ENCODE assay signal across 8 cellular contexts in genomic region chr21:45403825-45404725, GRCh38. TPM values are rescaled to one million over a fixed set of nuclear protein-coding genes. Genes with fewer than 3 reads are reported as not detected.
A peak's percentile ranks its signal among the peaks of the same experiment; 100 is the strongest.
DNase-seq lines count a peak whose midpoint lies in the region; ATAC-seq and TF ChIP-seq lines count a peak whose summit lies in the region.

No MANE protein-coding gene starts in this region.

- no peaks in the 10 kb centered on the region for H3K9me3 ChIP-seq in CD4-positive, alpha-beta T cell (ENCODE audit: control insufficient read depth, low read length)
- H3K9me3 ChIP-seq in Panc1 (ENCODE audit: control insufficient read depth, insufficient read depth, low read depth, low read length): peaks cover 11% of the 10 kb centered on the region; the same call in 1 of the 2 replicates

- H3K36me3 ChIP-seq in Panc1 (ENCODE audit: control insufficient read depth, insufficient read depth, low read length): no peaks in the 10 kb centered on the region; the same call in 1 of the 2 replicates

- peaks cover 20% of the 10 kb centered on the region for H3K4me1 ChIP-seq in Panc1 (ENCODE audit: control insufficient read depth, insufficient read depth, low read length)

- no peak overlapping the region for H3K27ac ChIP-seq in CD4-positive, alpha-beta T cell (ENCODE audit: low read depth, low read length)
- peak overlapping the region; percentile 75 for H3K27ac ChIP-seq in Panc1 (ENCODE audit: low read length)

- H3K4me1 Mint-ChIP-seq in CD4-positive, alpha-beta T cell (ENCODE audit: low read depth): peaks cover 18% of the 10 kb centered on the region
- peaks cover 19% of the 10 kb centered on the region for H3K4me1 Mint-ChIP-seq in neural crest cell

- no peak overlapping the region for H3K27ac Mint-ChIP-seq in CD4-positive, alpha-beta T cell
- H3K27ac Mint-ChIP-seq in neural crest cell (ENCODE audit: unreplicated experiment): no peak overlapping the region

- CTCF ChIA-PET in CD4-positive, alpha-beta T cell (lab: Charles Lee): no interaction called here
- CTCF ChIA-PET in Panc1 (lab: Charles Lee): no interaction called here

- H3K27me3 Mint-ChIP-seq in CD4-positive, alpha-beta T cell: peaks cover 71% of the 10 kb centered on the region
- H3K27me3 Mint-ChIP-seq in neural crest cell (ENCODE audit: low read depth): peaks cover 68% of the 10 kb centered on the region

- H3K36me3 Mint-ChIP-seq in CD4-positive, alpha-beta T cell (ENCODE audit: low read depth): no peaks in the 10 kb centered on the region
- peaks cover 5% of the 10 kb centered on the region for H3K36me3 Mint-ChIP-seq in neural crest cell (ENCODE audit: low read depth)

- peaks cover 52% of the 10 kb centered on the region for H3K27me3 ChIP-seq in CD4-positive, alpha-beta T cell (ENCODE audit: control insufficient read depth, insufficient read depth, low read length)
- no peaks in the 10 kb centered on the region for H3K27me3 ChIP-seq in Panc1 (ENCODE audit: control insufficient read depth, insufficient read depth, low read length)

- intact Hi-C loops in CD4-positive, alpha-beta T cell (cut with DNase I, micrococcal nuclease): no loop called here
- intact Hi-C loops in Panc1 (cut with micrococcal nuclease; ENCODE audit: unreplicated experiment): no loop called here

- no peak for DNase-seq in CD4-positive, alpha-beta T cell
- no peak for DNase-seq in Panc1 (ENCODE audit: low read depth, low spot score)
- DNase-seq in neural crest cell (ENCODE audit: low read depth, low spot score): no peak
- DNase-seq in NCI-H1092 (lab: John Stamatoyannopoulos, UW): no peak
- DNase-seq in NCI-H2107 (lab: John Stamatoyannopoulos, UW): no peak

- POLR2A ChIA-PET in CD4-positive, alpha-beta T cell (lab: Charles Lee): no interaction called here
- POLR2A ChIA-PET in Panc1 (lab: Charles Lee): interaction anchor here (0.5 kb wide), 1 partner anchor 107 kb away, joined by 3 read pairs; no protein-coding TSS in a partner anchor

- TF ChIP-seq CTCF in CD4-positive, alpha-beta T cell (IDR thresholded peaks at IDR 0.05): no peak
- TF ChIP-seq CTCF in Panc1 (IDR thresholded peaks at IDR 0.05) (no peak; the same call in 1 of the 2 replicates), neural crest cell (conservative IDR thresholded peaks at IDR 0.05) (no peak)

- peak overlapping the region; percentile 90 for H3K4me3 Mint-ChIP-seq in CD4-positive, alpha-beta T cell
- H3K4me3 Mint-ChIP-seq in neural crest cell: peak overlapping the region; percentile 87

- in situ Hi-C loops in Panc1 (cut with HindIII; ENCODE audit: low pct_unique_long_range_greater_than_20kb, low sequenced_read_pairs): no loop called here

- peaks cover 5% of the 10 kb centered on the region for H3K9me3 Mint-ChIP-seq in CD4-positive, alpha-beta T cell
- H3K9me3 Mint-ChIP-seq in neural crest cell: peaks cover 6% of the 10 kb centered on the region

- no peak for ATAC-seq in CD4-positive, alpha-beta T cell (ENCODE audit: poor library complexity)
- ATAC-seq in Panc1: peak; percentile 37
- peak; percentile 42 for ATAC-seq in esophagus mucosa
- no peak for ATAC-seq in HG02623 (IDR thresholded peaks at IDR 0.05; ENCODE audit: unreplicated experiment)
- no peak for ATAC-seq in GM21423 (IDR thresholded peaks at IDR 0.05; ENCODE audit: unreplicated experiment)

- H3K4me3 ChIP-seq in Panc1 (ENCODE audit: low read depth in 2 of 2, low read length in 2 of 2): peak overlapping the region; percentile 44 to 53

- TSS peak; percentile 92 for BruUV-seq in Panc1 (replicated peaks; lab: Mats Ljungman, UMichigan)

RNA-seq across cellular contexts. Expression of gene COL18A1, which starts 0.9 kb away (rescaled TPM):
- total RNA-seq in CD4-positive, alpha-beta T cell: 10 to 100 TPM; 15.2 to 16.0 TPM
- total RNA-seq in Panc1 (2021; ENCODE audit: unreplicated experiment) (676 TPM), esophagus mucosa (26.7 TPM), neural crest cell (18.2 and 19.2 TPM in 2 replicates)
- polyA plus RNA-seq in Panc1 (2012; ENCODE audit: insufficient read length): 1,186 TPM

Comparison
In these comparisons a context has a peak if more than half of its experiments do, and no peak if none do; other contexts are left out.
1. ATAC-seq: peak in Panc1 (single experiment) and esophagus mucosa (single experiment); none in CD4-positive, alpha-beta T cell (single experiment), HG02623 (single experiment) and GM21423 (single experiment).
2. RNA of gene COL18A1, which starts 0.9 kb away (total RNA-seq): 676 TPM in Panc1 (single experiment); 26.7 TPM in esophagus mucosa (single experiment), 18.2 to 19.2 TPM in neural crest cell and 15.2 to 16.0 TPM in CD4-positive, alpha-beta T cell; every median in the first group is over 10 times any median in the second.